Comparison of ENCODE assay signal across 8 cellular contexts in genomic region chr1:6554907-6555778, GRCh38. TPM values are rescaled to one million over a fixed set of nuclear protein-coding genes. Genes with fewer than 3 reads are reported as not detected.
A peak's percentile ranks its signal among the peaks of the same experiment; 100 is the strongest.
DNase-seq lines count a peak whose midpoint lies in the region; ATAC-seq, FAIRE-seq and TF ChIP-seq lines count a peak whose summit lies in the region.

TAS1R1 (plus strand) TSS chr1:6555307; CDS start chr1:6555374, 67 bp downstream.

- H3K4me3 Mint-ChIP-seq in activated T-cell treated with anti-CD3 and anti-CD28 coated beads, Interleukin-2, amount 50 U/mL, for 4 hours: peak within 1 kb of the TSS; percentile 86
- H3K4me3 Mint-ChIP-seq in stimulated activated naive B cell treated with anti-CD40 and anti-IgM and Interleukin-4, amounts not matched to agents 10 μg/mL and 1 μg/mL and 100 μg/mL, for 72 hours: peak within 1 kb of the TSS; percentile 80 to 84

- no peaks in the 10 kb centered on the region for H3K9me3 ChIP-seq in body of pancreas
- no peaks in the 10 kb centered on the region for H3K9me3 ChIP-seq in keratinocyte (ENCODE audit: control insufficient read depth, low read depth, low read length)

- peaks cover 3% of the 10 kb centered on the region for H3K36me3 Mint-ChIP-seq in activated T-cell treated with anti-CD3 and anti-CD28 coated beads, Interleukin-2, amount 50 U/mL, for 4 hours (ENCODE audit: insufficient read depth)
- H3K36me3 Mint-ChIP-seq in stimulated activated naive B cell treated with anti-CD40 and anti-IgM and Interleukin-4, amounts not matched to agents 10 μg/mL and 1 μg/mL and 100 μg/mL, for 72 hours: peaks cover 4 to 6% of the 10 kb centered on the region in 2 donors

- H3K27me3 Mint-ChIP-seq in activated T-cell treated with anti-CD3 and anti-CD28 coated beads, Interleukin-2, amount 50 U/mL, for 4 hours (ENCODE audit: low read depth): no peaks in the 10 kb centered on the region
- H3K27me3 Mint-ChIP-seq in stimulated activated naive B cell treated with anti-CD40 and anti-IgM and Interleukin-4, amounts not matched to agents 10 μg/mL and 1 μg/mL and 100 μg/mL, for 72 hours: no peaks in the 10 kb centered on the region

- H3K36me3 ChIP-seq in body of pancreas (replicated peaks in 1 of 2; ENCODE audit: insufficient read depth in 1 of 2, low read depth in 2 of 2) (no peaks in the 10 kb centered on the region), keratinocyte (ENCODE audit: control insufficient read depth in 2 of 2, extremely low read depth in 1 of 2, insufficient read depth in 2 of 2, low read length in 2 of 2) (peaks cover 3 to 8% of the 10 kb centered on the region in 2 experiments)

- no peak for FAIRE-seq in keratinocyte (lab: Jason Lieb, UNC)

- no peak for TF ChIP-seq POLR2A in body of pancreas (IDR thresholded peaks at IDR 0.05)

- TF ChIP-seq CTCF in body of pancreas (IDR thresholded peaks at IDR 0.05) (no peak), keratinocyte (optimal IDR thresholded peaks at IDR 0.05 in 1 of 3, IDR thresholded peaks at IDR 0.05 in 1 of 3, conservative IDR thresholded peaks at IDR 0.05 in 1 of 3; ENCODE audit: extremely low read depth in 1 of 3, insufficient read depth in 2 of 3, low read length in 3 of 3) (no peak)

- no peaks in the 10 kb centered on the region for H3K9me3 Mint-ChIP-seq in activated T-cell treated with anti-CD3 and anti-CD28 coated beads, Interleukin-2, amount 50 U/mL, for 4 hours
- no peaks in the 10 kb centered on the region for H3K9me3 Mint-ChIP-seq in stimulated activated naive B cell treated with anti-CD40 and anti-IgM and Interleukin-4, amounts not matched to agents 10 μg/mL and 1 μg/mL and 100 μg/mL, for 72 hours

- ATAC-seq in activated T-cell treated with anti-CD3 and anti-CD28 coated beads, Interleukin-2, amount 50 U/mL, for 4 hours: no peak
- no peak for ATAC-seq in body of pancreas
- no peak for ATAC-seq in stimulated activated naive B cell treated with anti-CD40 and anti-IgM and Interleukin-4, amounts not matched to agents 10 μg/mL and 1 μg/mL and 100 μg/mL, for 72 hours (replicated peaks)
- ATAC-seq in HG02884 (IDR thresholded peaks at IDR 0.05; ENCODE audit: unreplicated experiment): no peak

- intact Hi-C loops in body of pancreas (cut with DNase I): no loop called here

- peak within 1 kb of the TSS; percentile 97 for H3K4me2 ChIP-seq in keratinocyte (ENCODE audit: control insufficient read depth, extremely low read depth, insufficient read depth, low read depth, low read length)

- H4K20me1 ChIP-seq in keratinocyte (ENCODE audit: control insufficient read depth, extremely low read depth, insufficient read depth, low read length): no peaks in the 10 kb centered on the region

- H3K27ac ChIP-seq in body of pancreas (peak within 1 kb of the TSS; percentile 33 to 79 (median 74)), keratinocyte (ENCODE audit: control insufficient read depth, insufficient read depth, low read length) (peak within 1 kb of the TSS; percentile 76)

- dilution Hi-C loops in keratinocyte (cut with MboI; ENCODE audit: extremely low pct_ligation_motif_present, low sequenced_read_pairs): no loop called here

- H3K27me3 ChIP-seq in body of pancreas (no peaks in the 10 kb centered on the region), keratinocyte (ENCODE audit: control insufficient read depth, extremely low read depth, insufficient read depth, low read length) (no peaks in the 10 kb centered on the region)

- peaks cover 18% of the 10 kb centered on the region for H3K4me1 Mint-ChIP-seq in activated T-cell treated with anti-CD3 and anti-CD28 coated beads, Interleukin-2, amount 50 U/mL, for 4 hours (ENCODE audit: low read depth)
- peaks cover 9 to 27% of the 10 kb centered on the region in 2 donors for H3K4me1 Mint-ChIP-seq in stimulated activated naive B cell treated with anti-CD40 and anti-IgM and Interleukin-4, amounts not matched to agents 10 μg/mL and 1 μg/mL and 100 μg/mL, for 72 hours

- H3K9me1 ChIP-seq in keratinocyte (ENCODE audit: control insufficient read depth, extremely low read depth, insufficient read depth, low read length): no peaks in the 10 kb centered on the region

- no peak for DNase-seq in activated T-cell treated with anti-CD3 and anti-CD28 coated beads, Interleukin-2, amount 50 U/mL, for 4 hours
- no peak for DNase-seq in activated T-cell treated with anti-CD3 and anti-CD28 coated beads, Interleukin-2, amount 50 U/mL, for 48 hours
- peak; percentile 10 to 40 (median 28) for DNase-seq in body of pancreas
- no peak for DNase-seq in keratinocyte (ENCODE audit: low read depth, low spot score)
- no peak for DNase-seq in stimulated activated naive B cell treated with anti-CD40 and anti-IgM and Interleukin-4, amounts not matched to agents 10 μg/mL and 1 μg/mL and 100 μg/mL, for 72 hours
- no peak for DNase-seq in NCI-H2227 treated with DMSO at 0.1 percent for 48 hours (lab: John Stamatoyannopoulos, UW)
- no peak for DNase-seq in NCI-H1092 treated with DMSO at 0.1 percent for 48 hours (lab: John Stamatoyannopoulos, UW)

- H2AFZ ChIP-seq in keratinocyte (ENCODE audit: control insufficient read depth, low read length): peak within 1 kb of the TSS; percentile 91

- H3K4me3 ChIP-seq in body of pancreas (peak within 1 kb of the TSS; percentile 94 to 98), keratinocyte (ENCODE audit: control insufficient read depth in 2 of 3, extremely low read depth in 1 of 3, insufficient read depth in 2 of 3, low read depth in 1 of 3, low read length in 3 of 3) (peak within 1 kb of the TSS; percentile 94 to 100 (median 96))

- H3K4me1 ChIP-seq in body of pancreas: peaks cover 17% of the 10 kb centered on the region
- H3K4me1 ChIP-seq in keratinocyte (ENCODE audit: control insufficient read depth, extremely low read depth, insufficient read depth, low read length): peaks cover 11% of the 10 kb centered on the region

- 71 to 74% methylated on average over 15 to 19 of the region's 19 CpGs for WGBS in body of pancreas, 2 donors

- H3K27ac Mint-ChIP-seq in stimulated activated naive B cell treated with anti-CD40 and anti-IgM and Interleukin-4, amounts not matched to agents 10 μg/mL and 1 μg/mL and 100 μg/mL, for 72 hours: peak within 1 kb of the TSS; percentile 75

- peak within 1 kb of the TSS; percentile 94 for H3K9ac ChIP-seq in keratinocyte (ENCODE audit: control insufficient read depth, extremely low read depth, insufficient read depth, low read length)

- peaks cover 28% of the 10 kb centered on the region for H3K79me2 ChIP-seq in keratinocyte (ENCODE audit: control insufficient read depth, insufficient read depth, low read length)

RNA-seq across cellular contexts. Expression of gene TAS1R1, which starts in this region (rescaled TPM):
- total RNA-seq in activated T-cell treated with anti-CD3 and anti-CD28 coated beads, Interleukin-2, amount 50 U/mL, for 4 hours: not detected
- total RNA-seq in body of pancreas: not detected
- polyA plus RNA-seq in keratinocyte: not detected in 3 replicates
- polyA plus RNA-seq in keratinocyte (2011; ENCODE audit: low read depth): not detected
- polyA plus RNA-seq in keratinocyte (2011; cell fraction: cytosol; rRNA removed): not detected in 2 replicates
- polyA plus RNA-seq in keratinocyte (2011; cell fraction: nucleus; rRNA removed): not detected in 2 replicates
- 0.17 TPM in 1 of 2 replicates, not detected in the other for polyA plus RNA-seq in keratinocyte (2012; ENCODE audit: low replicate concordance)
- polyA minus RNA-seq in keratinocyte: not detected in 3 replicates
- polyA minus RNA-seq in keratinocyte (2011; cell fraction: cytosol; rRNA and poly(A)+ RNA removed): not detected
- not detected in 2 replicates for polyA minus RNA-seq in keratinocyte (2011; cell fraction: nucleus; rRNA and poly(A)+ RNA removed)

Comparison
In these comparisons a context has a peak if more than half of its experiments do, and no peak if none do; other contexts are left out.
1. Peak in DNase-seq, H3K4me3 ChIP-seq and H3K27ac ChIP-seq in body of pancreas; RNA of the gene not detected or under 1 TPM.